9 cellular contexts compared by ENCODE assay signal in genomic region chr7:71131256-71131752, GRCh38. TPM values are rescaled to one million over a fixed set of nuclear protein-coding genes. Genes with fewer than 3 reads are reported as not detected.
DNase-seq lines count a peak whose midpoint lies in the region; TF ChIP-seq lines count a peak whose summit lies in the region.
"Had no signal": no experiment of that assay in that cellular context is flagged by ENCODE, and none has a peak within 500 bp of the region (broad histone marks: within the 10 kb centered on the region; RNA-seq: fewer than 3 reads in every experiment).

No MANE protein-coding gene starts in this region.

- H3K9me3 ChIP-seq in tibial artery, result no peaks in the 10 kb centered on the region

- peak; percentile 69 for TF ChIP-seq CTCF in chondrocyte (IDR thresholded peaks at IDR 0.05)
- no peak for TF ChIP-seq CTCF in mesothelial cell of epicardium (IDR thresholded peaks at IDR 0.05; ENCODE audit: unreplicated experiment)
- peak in 1 of 2 experiments; percentile 22 for TF ChIP-seq CTCF in tibial artery (IDR thresholded peaks at IDR 0.05)
- TF ChIP-seq CTCF in HFFc6 (IDR thresholded peaks at IDR 0.05), result no peak

- H3K4me1 ChIP-seq in tibial artery, result peaks cover 0 to 54% (median 27%) of the 10 kb centered on the region in 4 donors

- DNase-seq in NCI-H524 (lab: John Stamatoyannopoulos, UW) (peak; percentile 64 to 76), NCI-H524 treated with DMSO at 0.1 percent for 48 hours (lab: John Stamatoyannopoulos, UW) (no peak), chondrocyte (ENCODE audit: low spot score) (no peak), mesothelial cell of epicardium (ENCODE audit: low spot score in 2 of 2, unreplicated experiment in 2 of 2) (peak; percentile 67 to 78), tibial artery (peak; percentile 27 to 80), HFFc6 (no peak), RKO (ENCODE audit: low spot score) (no peak), SHP77 treated with DMSO at 0.1 percent for 48 hours (lab: John Stamatoyannopoulos, UW) (no peak)
- DNase-seq: cortex of kidney had no signal

- H3K4me1 Mint-ChIP-seq in chondrocyte (ENCODE audit: low read depth), result peaks cover 28% of the 10 kb centered on the region
- H3K4me1 Mint-ChIP-seq in mesothelial cell of epicardium, result peaks cover 14% of the 10 kb centered on the region
- no peaks in the 10 kb centered on the region for H3K4me1 Mint-ChIP-seq in HFFc6 (ENCODE audit: low read depth)

- H3K4me3 ChIP-seq in tibial artery, result peak overlapping the region; percentile 69 to 84

- H3K9me3 Mint-ChIP-seq in chondrocyte (ENCODE audit: low read depth) (no peaks in the 10 kb centered on the region), mesothelial cell of epicardium (no peaks in the 10 kb centered on the region), HFFc6 (peaks cover 40% of the 10 kb centered on the region)

- intact Hi-C loops in tibial artery (cut with DNase I; ENCODE audit: low total_unique reads), result loop anchor here (5.0 to 10.0 kb wide), 2 partner anchors 83 to 601 kb away; no protein-coding TSS in a partner anchor

- H3K36me3 Mint-ChIP-seq in chondrocyte (ENCODE audit: low read depth), result peaks cover 2% of the 10 kb centered on the region
- H3K36me3 Mint-ChIP-seq in mesothelial cell of epicardium, result no peaks in the 10 kb centered on the region
- peaks cover 7% of the 10 kb centered on the region for H3K36me3 Mint-ChIP-seq in HFFc6 (ENCODE audit: low read depth)

- H3K27ac Mint-ChIP-seq in chondrocyte (ENCODE audit: unreplicated experiment) (no peak overlapping the region), mesothelial cell of epicardium (no peak overlapping the region), HFFc6 (no peak overlapping the region)

- H3K36me3 ChIP-seq in tibial artery, result no peaks in the 10 kb centered on the region

- peak overlapping the region; percentile 83 to 86 for H3K27ac ChIP-seq in tibial artery

- peaks cover 9% of the 10 kb centered on the region for H3K27me3 Mint-ChIP-seq in chondrocyte (ENCODE audit: low read depth)
- H3K27me3 Mint-ChIP-seq in mesothelial cell of epicardium (ENCODE audit: low read depth), result peaks cover 77% of the 10 kb centered on the region
- H3K27me3 Mint-ChIP-seq in HFFc6 (ENCODE audit: insufficient read depth), result peaks cover 6% of the 10 kb centered on the region; the same call in 1 of the 2 replicates

- H3K4me3 Mint-ChIP-seq in chondrocyte (ENCODE audit: unreplicated experiment), result peak overlapping the region; percentile 83
- H3K4me3 Mint-ChIP-seq in mesothelial cell of epicardium, result peak overlapping the region; percentile 77
- H3K4me3 Mint-ChIP-seq in HFFc6, result no peak overlapping the region

- H3K27me3 ChIP-seq in tibial artery, result no peaks in the 10 kb centered on the region

RNA-seq across cellular contexts. Expression of gene GALNT17, which starts 0.6 kb away (rescaled TPM):
- total RNA-seq in chondrocyte (20.6 to 24.4 TPM (median 24.2 TPM) in 3 replicates), mesothelial cell of epicardium (2.7 to 3.2 TPM (median 2.9 TPM) in 3 replicates)
- not detected for total RNA-seq in HFFc6 (2021; fragmentation: NEBNext Ultra II Directional; extraction: Animal tissue kit (Norgen Biotek cat#: 25700))

Comparison
In these comparisons a context has a peak if more than half of its experiments do, and no peak if none do; other contexts are left out.
1. DNase-seq: peak in NCI-H524 (2 of 2), mesothelial cell of epicardium (2 of 2) and tibial artery (2 of 2); none in NCI-H524 treated with DMSO at 0.1 percent for 48 hours (single experiment), chondrocyte (single experiment), HFFc6 (single experiment), RKO (single experiment) and SHP77 treated with DMSO at 0.1 percent for 48 hours (single experiment).